ENCODE assay signal across 1 cellular context in the genomic region with DNA sequence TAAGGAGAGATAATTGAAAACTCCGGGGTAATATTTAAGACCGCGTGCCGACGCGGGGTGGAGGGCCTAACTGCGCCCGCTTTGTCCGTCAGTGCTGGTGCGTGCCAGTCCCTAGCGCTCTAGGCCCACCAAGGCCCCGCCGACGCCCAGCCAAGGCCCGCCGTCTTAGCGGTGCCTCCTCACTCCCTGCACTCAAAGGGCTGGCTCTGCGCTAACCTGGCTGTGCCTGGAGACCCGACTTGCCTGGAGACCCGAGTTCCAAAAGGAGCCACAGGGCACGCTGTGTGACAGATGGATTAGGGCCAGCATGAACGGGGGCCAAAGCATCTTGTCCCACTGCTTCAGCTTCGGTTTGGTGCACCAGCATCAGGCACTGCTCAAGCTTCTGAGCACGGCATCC. TPM values are rescaled to one million over a fixed set of nuclear protein-coding genes. Genes with fewer than 3 reads are reported as not detected.
"Had no signal": no experiment of that assay in that cellular context is flagged by ENCODE, and none has a peak within 500 bp of the region (broad histone marks: within the 10 kb centered on the region; RNA-seq: fewer than 3 reads in every experiment).

No MANE protein-coding gene starts in this region.

RNA-seq across cellular contexts. Expression of gene HOXC4, which starts 53.6 kb away (rescaled TPM):
- polyA plus RNA-seq: naive thymus-derived CD4-positive, alpha-beta T cell had no signal
